Comparison of ENCODE assay signal across 6 cellular contexts in the genomic region with DNA sequence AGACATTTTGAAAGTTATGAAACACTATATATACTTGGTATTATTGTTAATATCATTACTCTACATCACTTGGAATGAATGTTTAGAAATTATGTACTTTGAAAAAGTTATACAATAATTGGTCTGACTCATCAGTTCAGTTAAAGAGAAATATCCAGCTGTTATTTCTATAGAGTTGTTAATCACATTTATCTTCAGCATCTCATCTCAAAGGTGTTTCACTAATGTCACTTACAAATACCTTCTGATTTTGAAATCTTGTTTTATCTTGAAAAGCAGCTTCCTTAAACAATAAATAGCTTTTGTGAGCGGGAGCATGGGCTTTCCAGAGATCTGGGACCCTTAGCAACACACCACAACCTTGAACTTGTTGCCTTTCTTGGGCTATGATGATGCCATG.
"Had no signal": no experiment of that assay in that cellular context is flagged by ENCODE, and none has a peak within 500 bp of the region (broad histone marks: within the 10 kb centered on the region; RNA-seq: fewer than 3 reads in every experiment).

No MANE protein-coding gene starts in this region.

- DNase-seq: IMR-90, KBM-7, KG1 had no signal

- FAIRE-seq: HepG2, HTR-8/SVneo, K562 had no signal

- ATAC-seq: HepG2, K562 had no signal
